ENCODE assay signal across 18 cellular contexts in the genomic region with DNA sequence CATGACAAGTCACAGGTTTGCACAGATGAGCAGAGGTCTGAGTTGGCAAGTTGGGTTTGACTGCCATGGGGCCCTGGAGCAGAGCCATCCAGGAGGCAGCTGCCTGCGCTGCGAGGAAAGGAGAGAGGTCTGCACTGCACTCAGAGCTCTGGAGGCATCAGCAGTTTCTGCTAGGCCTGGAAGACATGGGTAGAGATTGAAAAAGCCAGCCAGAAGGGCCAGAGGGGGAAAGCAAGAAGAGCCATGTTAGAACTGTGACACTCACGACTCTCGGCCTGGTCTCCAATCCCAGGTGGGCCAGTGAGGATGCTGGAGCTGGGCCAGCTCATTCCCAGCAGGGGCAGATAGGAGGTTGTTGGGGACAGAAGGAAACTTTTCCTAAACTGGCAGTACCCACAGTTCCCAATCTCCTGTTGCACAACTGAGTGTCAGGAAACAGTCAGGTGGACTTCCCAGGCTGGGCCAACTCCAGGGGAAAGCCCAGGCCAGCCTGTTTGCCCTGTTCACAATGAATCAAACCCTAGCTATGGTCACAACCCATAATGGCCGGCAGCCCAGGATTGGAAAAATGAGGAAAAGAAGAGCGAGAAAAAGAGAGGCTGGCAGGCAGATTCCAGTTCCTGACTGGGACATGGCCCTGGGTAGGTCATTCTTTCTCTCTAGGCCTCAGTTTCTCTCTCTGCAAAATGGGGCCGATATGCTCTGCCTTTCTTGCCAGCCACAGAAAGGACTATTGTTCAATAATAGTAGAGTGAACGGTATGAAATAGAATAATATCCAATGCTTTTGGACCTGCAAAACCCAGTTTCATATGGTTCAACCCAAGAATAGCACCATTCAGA. TPM values are rescaled to one million over a fixed set of nuclear protein-coding genes. Genes with fewer than 3 reads are reported as not detected.
DNase-seq lines count a peak whose midpoint lies in the region; ATAC-seq and TF ChIP-seq lines count a peak whose summit lies in the region.
"Had no signal": no experiment of that assay in that cellular context is flagged by ENCODE, and none has a peak within 500 bp of the region (broad histone marks: within the 10 kb centered on the region; RNA-seq: fewer than 3 reads in every experiment).

No MANE protein-coding gene starts in this region.

- TF ChIP-seq CTCF in coronary artery (IDR thresholded peaks at IDR 0.05): no peak
- no peak for TF ChIP-seq CTCF in neural progenitor cell (IDR thresholded peaks at IDR 0.05)
- TF ChIP-seq CTCF in vagina (IDR thresholded peaks at IDR 0.05): no peak

- H3K4me3 Mint-ChIP-seq in neural progenitor cell: no peak overlapping the region
- H3K4me3 Mint-ChIP-seq: activated naive CD4-positive, alpha-beta T cell treated with anti-CD3 and anti-CD28 coated beads, Interleukin-2, amount 50 U/mL, for 24 hours; naive thymus-derived CD8-positive, alpha-beta T cell; stimulated activated effector memory CD8-positive, alpha-beta T cell treated with anti-CD3 and anti-CD28 coated beads, Interleukin-12 subunit alpha, Interleukin-12 subunit beta, amount 100 ng/mL, for 72 hours had no signal

- no peaks in the 10 kb centered on the region for H3K36me3 Mint-ChIP-seq in neural progenitor cell
- H3K36me3 Mint-ChIP-seq: activated naive CD4-positive, alpha-beta T cell treated with anti-CD3 and anti-CD28 coated beads, Interleukin-2, amount 50 U/mL, for 24 hours had no signal

- H3K9me3 ChIP-seq in neural progenitor cell (ENCODE audit: low read depth) (no peaks in the 10 kb centered on the region), vagina (no peaks in the 10 kb centered on the region)
- H3K9me3 ChIP-seq: sigmoid colon had no signal

- intact Hi-C loops in left cardiac atrium (cut with DNase I) (no loop called here), Right ventricle myocardium inferior (cut with DNase I) (no loop called here), vagina (cut with DNase I) (no loop called here)

- peak in 1 of 2 donors; percentile 34 for ATAC-seq in left cardiac atrium
- ATAC-seq in Right ventricle myocardium inferior: no peak
- no peak for ATAC-seq in HG02981 (IDR thresholded peaks at IDR 0.05; ENCODE audit: unreplicated experiment)
- no peak for ATAC-seq in HG03460 (IDR thresholded peaks at IDR 0.05; ENCODE audit: unreplicated experiment)
- ATAC-seq: naive thymus-derived CD8-positive, alpha-beta T cell; stimulated activated effector memory CD8-positive, alpha-beta T cell treated with anti-CD3 and anti-CD28 coated beads, Interleukin-12 subunit alpha, Interleukin-12 subunit beta, amount 100 ng/mL, for 72 hours had no signal

- H3K79me2 ChIP-seq in neural progenitor cell (ENCODE audit: low read depth): no peaks in the 10 kb centered on the region

- no peaks in the 10 kb centered on the region for H3K27me3 ChIP-seq in neural progenitor cell
- no peaks in the 10 kb centered on the region for H3K27me3 ChIP-seq in vagina
- H3K27me3 ChIP-seq: sigmoid colon had no signal

- peak overlapping the region; percentile 93 for H3K27ac Mint-ChIP-seq in neural progenitor cell
- H3K27ac Mint-ChIP-seq: stimulated activated effector memory CD8-positive, alpha-beta T cell treated with anti-CD3 and anti-CD28 coated beads, Interleukin-12 subunit alpha, Interleukin-12 subunit beta, amount 100 ng/mL, for 72 hours had no signal

- TF ChIP-seq POLR2A in vagina (IDR thresholded peaks at IDR 0.05): no peak

- H3K4me2 ChIP-seq in neural progenitor cell: no peak overlapping the region

- no peak overlapping the region for H2AFZ ChIP-seq in neural progenitor cell (replicated peaks)

- H3K36me3 ChIP-seq in neural progenitor cell (no peaks in the 10 kb centered on the region), vagina (no peaks in the 10 kb centered on the region)
- H3K36me3 ChIP-seq: sigmoid colon had no signal

- peaks cover 9% of the 10 kb centered on the region for H3K4me1 Mint-ChIP-seq in neural progenitor cell
- H3K4me1 Mint-ChIP-seq: activated naive CD4-positive, alpha-beta T cell treated with anti-CD3 and anti-CD28 coated beads, Interleukin-2, amount 50 U/mL, for 24 hours; stimulated activated effector memory CD8-positive, alpha-beta T cell treated with anti-CD3 and anti-CD28 coated beads, Interleukin-12 subunit alpha, Interleukin-12 subunit beta, amount 100 ng/mL, for 72 hours had no signal

- H3K9ac ChIP-seq in neural progenitor cell: no peak overlapping the region

- H3F3A ChIP-seq in neural progenitor cell (ENCODE audit: low read depth): peaks cover 6% of the 10 kb centered on the region

- H3K27ac ChIP-seq in coronary artery: no peak overlapping the region
- no peak overlapping the region for H3K27ac ChIP-seq in neural progenitor cell
- no peak overlapping the region for H3K27ac ChIP-seq in vagina
- H3K27ac ChIP-seq: left ventricle myocardium inferior, sigmoid colon had no signal

- no peaks in the 10 kb centered on the region for H4K20me1 ChIP-seq in neural progenitor cell (ENCODE audit: low read depth)

- H3K4me3 ChIP-seq in coronary artery: no peak overlapping the region
- no peak overlapping the region for H3K4me3 ChIP-seq in neural progenitor cell
- no peak overlapping the region for H3K4me3 ChIP-seq in vagina
- H3K4me3 ChIP-seq: left ventricle myocardium inferior, sigmoid colon had no signal

- peaks cover 8% of the 10 kb centered on the region for H3K4me1 ChIP-seq in neural progenitor cell
- H3K4me1 ChIP-seq in vagina: no peaks in the 10 kb centered on the region
- H3K4me1 ChIP-seq: left ventricle myocardium inferior, sigmoid colon had no signal

- DNase-seq in left cardiac atrium (peak; percentile 18), Right ventricle myocardium inferior (ENCODE audit: missing footprints) (no peak), coronary artery (ENCODE audit: low spot score) (peak; percentile 60), neural progenitor cell (ENCODE audit: low spot score) (no peak), vagina (ENCODE audit: extremely low spot score in 2 of 2) (peak; percentile 64 to 95), NAMALWA (ENCODE audit: low spot score) (no peak)
- DNase-seq: central memory CD4-positive, alpha-beta T cell; erythroblast; left ventricle myocardium inferior; NCI-H1417; NCI-H226; sigmoid colon; stimulated activated CD4-positive, alpha-beta T cell treated with anti-CD3 and anti-CD28 coated beads, Interleukin-4, amount 100 ng/mL, for 24 hours had no signal

- peaks cover 8% of the 10 kb centered on the region for H3K27me3 Mint-ChIP-seq in neural progenitor cell (ENCODE audit: insufficient read depth, low read depth)
- H3K27me3 Mint-ChIP-seq: activated naive CD4-positive, alpha-beta T cell treated with anti-CD3 and anti-CD28 coated beads, Interleukin-2, amount 50 U/mL, for 24 hours had no signal

- H3K9me3 Mint-ChIP-seq in neural progenitor cell: no peaks in the 10 kb centered on the region
- H3K9me3 Mint-ChIP-seq: activated naive CD4-positive, alpha-beta T cell treated with anti-CD3 and anti-CD28 coated beads, Interleukin-2, amount 50 U/mL, for 24 hours; naive thymus-derived CD8-positive, alpha-beta T cell; stimulated activated effector memory CD8-positive, alpha-beta T cell treated with anti-CD3 and anti-CD28 coated beads, Interleukin-12 subunit alpha, Interleukin-12 subunit beta, amount 100 ng/mL, for 72 hours had no signal

RNA-seq across cellular contexts. Expression of gene ORM1, which starts 7.8 kb away (rescaled TPM):
- total RNA-seq in left cardiac atrium: 1 to 10 TPM in 1 of 2 donors, under 1 TPM in 1; 0.71 to 4.8 TPM
- 0.51 TPM for total RNA-seq in Right ventricle myocardium inferior
- 1.5 TPM in 1 of 2 replicates, not detected in the other for total RNA-seq in neural progenitor cell (ENCODE audit: low replicate concordance)
- total RNA-seq in vagina: not detected
- total RNA-seq: left ventricle myocardium inferior; naive thymus-derived CD8-positive, alpha-beta T cell; sigmoid colon had no signal

RNA-seq across cellular contexts. Expression of gene ORM2, which starts 14.6 kb away (rescaled TPM):
- total RNA-seq in left cardiac atrium (1 to 10 TPM in 1 of 2 donors, not detected in 1; 1.6 TPM), Right ventricle myocardium inferior (not detected), neural progenitor cell (ENCODE audit: low replicate concordance) (0.43 TPM in 1 of 2 replicates, not detected in the other), vagina (not detected)
- total RNA-seq: left ventricle myocardium inferior; naive thymus-derived CD8-positive, alpha-beta T cell; sigmoid colon had no signal

Comparison
In these comparisons a context has a peak if more than half of its experiments do, and no peak if none do; other contexts are left out.
1. DNase-seq: peak in left cardiac atrium (single experiment), coronary artery (single experiment) and vagina (2 of 2); none in Right ventricle myocardium inferior (single experiment), neural progenitor cell (single experiment) and NAMALWA (single experiment).